1 cellular context compared by ENCODE assay signal in genomic region chr7:134669388-134669787, GRCh38.
TF ChIP-seq lines count a peak whose summit lies in the region.

No MANE protein-coding gene starts in this region.

TF ChIP-seq in GM12878, 131 proteins besides CTCF, POLR2A, EP300 and RAD21 (continued from another document):
- TF ChIP-seq RCOR1 (conservative IDR thresholded peaks at IDR 0.05; ENCODE audit: low read depth, low read length) (no peak), TCF12 (IDR thresholded peaks at IDR 0.05; ENCODE audit: low read depth, low read length) (no peak), MYB (IDR thresholded peaks at IDR 0.05; ENCODE audit: borderline replicate concordance, low read depth, low read length) (no peak), IKZF2 (IDR thresholded peaks at IDR 0.05) (no peak), HDAC6 (IDR thresholded peaks at IDR 0.05; ENCODE audit: unreplicated experiment) (no peak)
